8 cellular contexts compared by ENCODE assay signal in the genomic region with DNA sequence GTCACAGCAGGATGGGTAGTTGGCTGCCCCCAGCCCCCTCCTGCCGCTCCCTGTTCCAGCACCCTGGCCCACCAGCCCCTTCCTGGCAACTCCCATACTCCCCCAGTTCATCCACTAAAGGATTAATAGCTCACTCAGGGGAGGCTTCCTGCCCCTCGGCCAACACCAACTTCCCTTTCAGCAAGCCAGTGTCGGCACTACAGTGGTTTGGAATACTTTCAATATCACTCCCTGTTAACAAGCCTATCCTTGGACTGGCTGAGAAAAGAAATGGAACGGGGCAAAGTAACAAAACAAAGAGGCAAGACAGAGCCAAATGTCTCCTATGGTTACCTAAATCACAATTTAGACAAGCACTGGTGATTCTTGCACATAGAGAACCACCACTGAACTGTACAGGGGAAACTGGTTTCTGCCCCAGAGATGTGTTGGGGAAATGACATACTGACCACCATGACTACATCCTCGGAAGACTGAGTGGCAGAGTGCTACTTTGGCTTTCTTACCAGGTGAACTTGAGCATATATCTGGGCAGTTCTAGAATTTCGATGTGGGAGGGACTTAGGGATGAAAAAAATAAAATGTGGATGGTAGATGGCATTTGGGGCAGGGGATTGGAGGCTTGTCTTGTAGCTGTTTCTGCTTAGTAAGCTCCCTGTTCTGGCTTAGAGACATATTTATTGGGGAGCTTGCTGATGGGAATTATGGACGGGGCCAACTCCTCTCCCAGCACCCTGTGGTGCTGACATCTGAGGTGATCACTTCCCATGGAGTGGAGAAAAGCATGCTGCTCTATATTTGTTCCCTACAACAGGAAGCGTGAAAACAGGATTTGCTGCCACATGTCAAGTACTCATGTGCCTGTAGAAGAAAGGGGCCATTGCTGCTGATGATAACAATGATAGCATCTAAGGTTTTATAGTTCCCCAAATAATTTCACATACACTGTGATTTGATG. TPM values are rescaled to one million over a fixed set of nuclear protein-coding genes. Genes with fewer than 3 reads are reported as not detected.
DNase-seq lines count a peak whose midpoint lies in the region; ATAC-seq and TF ChIP-seq lines count a peak whose summit lies in the region.

No MANE protein-coding gene starts in this region.

- H3K36me3 ChIP-seq in esophagus squamous epithelium (no peaks in the 10 kb centered on the region), parathyroid adenoma (ENCODE audit: control insufficient read depth, insufficient read depth, low read length) (no peaks in the 10 kb centered on the region)

- TF ChIP-seq CTCF in esophagus squamous epithelium (IDR thresholded peaks at IDR 0.05) (no peak), parathyroid adenoma (IDR thresholded peaks at IDR 0.05) (no peak)

- ATAC-seq in HG03039 (IDR thresholded peaks at IDR 0.05; ENCODE audit: unreplicated experiment) (no peak), HG03045 (IDR thresholded peaks at IDR 0.05; ENCODE audit: unreplicated experiment) (no peak), esophagus mucosa (no peak)

- TF ChIP-seq POLR2A in esophagus squamous epithelium (IDR thresholded peaks at IDR 0.05), result no peak

- peaks cover 37 to 78% (median 52%) of the 10 kb centered on the region in 3 donors for H3K4me1 ChIP-seq in esophagus squamous epithelium
- peaks cover 37% of the 10 kb centered on the region for H3K4me1 ChIP-seq in parathyroid adenoma

- 34 to 37% methylated on average over 8 of the region's 8 CpGs for WGBS in esophagus squamous epithelium, 2 donors

- no peak overlapping the region for H3K4me3 ChIP-seq in esophagus squamous epithelium
- peak overlapping the region; percentile 5 for H3K4me3 ChIP-seq in parathyroid adenoma (ENCODE audit: low read depth, low read length)

- no peaks in the 10 kb centered on the region for H3K79me2 ChIP-seq in parathyroid adenoma

- peak; percentile 34 for DNase-seq in DMS79 (lab: John Stamatoyannopoulos, UW)
- peak; percentile 49 for DNase-seq in NCI-H2227 treated with DMSO at 0.1 percent for 48 hours (lab: John Stamatoyannopoulos, UW)
- DNase-seq in esophagus squamous epithelium (lab: John Stamatoyannopoulos, UW), result no peak
- no peak for DNase-seq in amniotic stem cell (lab: John Stamatoyannopoulos, UW)

- H3K9me3 ChIP-seq in esophagus squamous epithelium, result no peaks in the 10 kb centered on the region
- H3K9me3 ChIP-seq in parathyroid adenoma (ENCODE audit: control insufficient read depth, low read length), result no peaks in the 10 kb centered on the region

- no peak overlapping the region for H3K9ac ChIP-seq in parathyroid adenoma

- H3K27me3 ChIP-seq in esophagus squamous epithelium (no peaks in the 10 kb centered on the region), parathyroid adenoma (ENCODE audit: control insufficient read depth, insufficient read depth, low read length) (no peaks in the 10 kb centered on the region)

- peak overlapping the region; percentile 39 for H3K4me2 ChIP-seq in parathyroid adenoma (ENCODE audit: low read length)

- H2AFZ ChIP-seq in parathyroid adenoma, result peak overlapping the region; percentile 58

- H3K27ac ChIP-seq in esophagus squamous epithelium, result peak overlapping the region; percentile 52 to 91 (median 86)
- peak overlapping the region; percentile 36 for H3K27ac ChIP-seq in parathyroid adenoma

- intact Hi-C loops in esophagus squamous epithelium (cut with DNase I), result no loop called here

RNA-seq across cellular contexts. Expression of gene CAPN2, which starts 7.1 kb away (rescaled TPM):
- total RNA-seq in esophagus squamous epithelium (100 to 1,000 TPM; 145 to 234 (median 177) TPM), esophagus mucosa (171 TPM)

RNA-seq across cellular contexts. Expression of gene CAPN8, which starts 39.7 kb away (rescaled TPM):
- total RNA-seq in esophagus squamous epithelium (1 to 10 TPM in 1 of 4 donors, under 1 TPM in 2, not detected in 1; 0.26 to 1.1 (median 0.57) TPM), esophagus mucosa (1.2 TPM)

Comparison
In these comparisons a context has a peak if more than half of its experiments do, and no peak if none do; other contexts are left out.
1. DNase-seq: peak in DMS79 (single experiment) and NCI-H2227 treated with DMSO at 0.1 percent for 48 hours (single experiment); none in esophagus squamous epithelium (single experiment) and amniotic stem cell (single experiment).